In the genomic region with DNA sequence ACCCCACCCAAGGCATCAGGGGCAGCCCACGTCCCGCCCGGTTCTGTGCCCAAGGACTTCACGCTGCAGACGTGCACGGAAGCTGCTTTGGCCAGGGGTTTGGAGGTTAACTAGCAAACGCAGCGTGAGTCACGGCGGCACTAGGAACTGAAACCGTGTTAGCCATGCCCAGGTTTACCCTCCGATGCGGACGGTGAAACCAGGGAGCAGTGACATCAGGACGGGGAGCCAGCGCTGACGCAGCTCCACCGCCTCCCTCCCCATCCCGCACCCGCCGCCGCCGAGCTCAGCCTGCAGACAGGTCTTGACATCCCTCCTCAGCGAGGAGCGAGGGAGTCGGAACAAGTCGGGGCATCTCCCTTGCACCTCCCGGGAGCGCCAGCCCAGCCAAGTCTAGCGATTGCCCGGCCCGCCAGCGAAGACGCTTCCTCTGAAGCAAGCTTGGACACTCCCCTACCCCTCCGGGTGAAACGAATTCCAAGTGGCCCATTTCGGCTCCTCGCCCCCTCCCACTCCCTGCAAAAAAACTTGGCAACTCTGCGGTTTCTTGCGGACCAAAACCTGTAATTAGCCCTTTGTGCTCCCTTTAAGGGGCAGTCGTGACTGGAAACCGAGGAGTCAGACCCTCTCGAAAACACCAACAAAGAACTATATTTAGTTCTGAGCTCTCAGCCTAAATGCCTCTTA, we compare ENCODE assay signal across 1 cellular context.
TF ChIP-seq lines count a peak whose summit lies in the region.

No MANE protein-coding gene starts in this region.

TF ChIP-seq in GM12878, 131 proteins besides CTCF, POLR2A, EP300 and RAD21 (continued from another document):
- TF ChIP-seq, protein P1, sequence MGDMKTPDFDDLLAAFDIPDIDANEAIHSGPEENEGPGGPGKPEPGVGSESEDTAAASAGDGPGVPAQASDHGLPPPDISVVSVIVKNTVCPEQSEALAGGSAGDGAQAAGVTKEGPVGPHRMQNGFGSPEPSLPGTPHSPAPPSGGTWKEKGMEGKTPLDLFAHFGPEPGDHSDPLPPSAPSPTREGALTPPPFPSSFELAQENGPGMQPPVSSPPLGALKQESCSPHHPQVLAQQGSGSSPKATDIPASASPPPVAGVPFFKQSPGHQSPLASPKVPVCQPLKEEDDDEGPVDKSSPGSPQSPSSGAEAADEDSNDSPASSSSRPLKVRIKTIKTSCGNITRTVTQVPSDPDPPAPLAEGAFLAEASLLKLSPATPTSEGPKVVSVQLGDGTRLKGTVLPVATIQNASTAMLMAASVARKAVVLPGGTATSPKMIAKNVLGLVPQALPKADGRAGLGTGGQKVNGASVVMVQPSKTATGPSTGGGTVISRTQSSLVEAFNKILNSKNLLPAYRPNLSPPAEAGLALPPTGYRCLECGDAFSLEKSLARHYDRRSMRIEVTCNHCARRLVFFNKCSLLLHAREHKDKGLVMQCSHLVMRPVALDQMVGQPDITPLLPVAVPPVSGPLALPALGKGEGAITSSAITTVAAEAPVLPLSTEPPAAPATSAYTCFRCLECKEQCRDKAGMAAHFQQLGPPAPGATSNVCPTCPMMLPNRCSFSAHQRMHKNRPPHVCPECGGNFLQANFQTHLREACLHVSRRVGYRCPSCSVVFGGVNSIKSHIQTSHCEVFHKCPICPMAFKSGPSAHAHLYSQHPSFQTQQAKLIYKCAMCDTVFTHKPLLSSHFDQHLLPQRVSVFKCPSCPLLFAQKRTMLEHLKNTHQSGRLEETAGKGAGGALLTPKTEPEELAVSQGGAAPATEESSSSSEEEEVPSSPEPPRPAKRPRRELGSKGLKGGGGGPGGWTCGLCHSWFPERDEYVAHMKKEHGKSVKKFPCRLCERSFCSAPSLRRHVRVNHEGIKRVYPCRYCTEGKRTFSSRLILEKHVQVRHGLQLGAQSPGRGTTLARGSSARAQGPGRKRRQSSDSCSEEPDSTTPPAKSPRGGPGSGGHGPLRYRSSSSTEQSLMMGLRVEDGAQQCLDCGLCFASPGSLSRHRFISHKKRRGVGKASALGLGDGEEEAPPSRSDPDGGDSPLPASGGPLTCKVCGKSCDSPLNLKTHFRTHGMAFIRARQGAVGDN (IDR thresholded peaks at IDR 0.05), result peak; percentile 92
- TF ChIP-seq STAT1 (conservative IDR thresholded peaks at IDR 0.05), result 0 out of 2 replicates have a peak, but pooled peaks have one; percentile 39
- TF ChIP-seq BCL11A (IDR thresholded peaks at IDR 0.05; ENCODE audit: low read depth, low read length), result 0 out of 2 replicates have a peak, but pooled peaks have one; percentile 35
- TF ChIP-seq HDAC6 (IDR thresholded peaks at IDR 0.05; ENCODE audit: unreplicated experiment), result no peak
- no peak for TF ChIP-seq SREBF2 (IDR thresholded peaks at IDR 0.05; ENCODE audit: low read length)
- TF ChIP-seq POU2F2 (IDR thresholded peaks at IDR 0.05; ENCODE audit: borderline replicate concordance, low read depth, low read length), result peak; percentile 62
- no peak for TF ChIP-seq SMC3 (IDR thresholded peaks at IDR 0.05; ENCODE audit: borderline replicate concordance, low read length)
- 0 out of 2 replicates have a peak, but pooled peaks have one; percentile 49 for TF ChIP-seq TARDBP (IDR thresholded peaks at IDR 0.05; ENCODE audit: borderline replicate concordance)
- TF ChIP-seq MEF2A (IDR thresholded peaks at IDR 0.05; ENCODE audit: insufficient read depth, low read depth, low read length), result no peak; the same call in 1 of the 2 replicates
